Comparison of ENCODE assay signal across 14 cellular contexts in genomic region chr11:76686261-76687079, GRCh38. TPM values are rescaled to one million over a fixed set of nuclear protein-coding genes. Genes with fewer than 3 reads are reported as not detected.
DNase-seq lines count a peak whose midpoint lies in the region; ATAC-seq and TF ChIP-seq lines count a peak whose summit lies in the region.
"Had no signal": no experiment of that assay in that cellular context is flagged by ENCODE, and none has a peak within 500 bp of the region (broad histone marks: within the 10 kb centered on the region; RNA-seq: fewer than 3 reads in every experiment).

No MANE protein-coding gene starts in this region.

- no peaks in the 10 kb centered on the region for H3K9me3 ChIP-seq in effector memory CD4-positive, alpha-beta T cell (ENCODE audit: control insufficient read depth, low read length)
- H3K9me3 ChIP-seq: sigmoid colon had no signal

- H3K9me3 Mint-ChIP-seq in CD14-positive monocyte, result peaks cover 0 to 6% (median 2%) of the 10 kb centered on the region in 7 donors

- DNase-seq in CD14-positive monocyte (ENCODE audit: low spot score), result no peak
- DNase-seq in GM10248 (ENCODE audit: extremely low spot score), result peak; percentile 66
- peak; percentile 61 for DNase-seq in NOMO-1 treated with DMSO at 0.1 percent for 48 hours (lab: John Stamatoyannopoulos, UW; ENCODE audit: unreplicated experiment)
- no peak for DNase-seq in effector memory CD4-positive, alpha-beta T cell
- no peak for DNase-seq in GF-D8 (lab: John Stamatoyannopoulos, UW)
- DNase-seq: amniotic stem cell; Caco-2; effector CD4-positive, alpha-beta T cell; glutamatergic neuron; NCI-H82; sigmoid colon had no signal

- peak overlapping the region; percentile 4 for H3K4me3 ChIP-seq in effector memory CD4-positive, alpha-beta T cell (ENCODE audit: insufficient read depth, low read depth, low read length, poor library complexity, severe bottlenecking)
- H3K4me3 ChIP-seq: sigmoid colon had no signal

- H3K4me1 ChIP-seq in effector memory CD4-positive, alpha-beta T cell (ENCODE audit: control insufficient read depth, insufficient read depth, low read length, poor library complexity, severe bottlenecking), result no peaks in the 10 kb centered on the region
- H3K4me1 ChIP-seq: Caco-2, sigmoid colon had no signal

- CTCF ChIA-PET in GM10248 (lab: Yijun Ruan, JAX), result interaction anchor here (1.1 to 2.9 kb wide), 6 partner anchors 10 to 233 kb away, joined by 3 to 8 read pairs (median 4); no protein-coding TSS in a partner anchor

- intact Hi-C loops in CD14-positive monocyte (cut with micrococcal nuclease), result loop anchor here in 1 of 2 donors (10.0 kb wide), 1 partner anchor 482 kb away; the partner anchor contains the start of gene WNT11

- H3K27ac ChIP-seq in effector memory CD4-positive, alpha-beta T cell (ENCODE audit: insufficient read depth, low read length, poor library complexity, severe bottlenecking), result no peak overlapping the region
- H3K27ac ChIP-seq: sigmoid colon had no signal

- POLR2A ChIA-PET in GM10248 (lab: Yijun Ruan, JAX), result no interaction called here

- TF ChIP-seq CTCF in CD14-positive monocyte (IDR thresholded peaks at IDR 0.05) (no peak), GM10248 (IDR thresholded peaks at IDR 0.05; ENCODE audit: control extremely low read depth, extremely low read depth, low read depth, missing control alignments) (no peak)

- peaks cover 9 to 17% (median 15%) of the 10 kb centered on the region in 3 donors for H3K27me3 Mint-ChIP-seq in CD14-positive monocyte (ENCODE audit: low read depth in 3 of 3)

- H3K27me3 ChIP-seq in effector memory CD4-positive, alpha-beta T cell (replicated peaks; ENCODE audit: control insufficient read depth, insufficient read depth, low read length, poor library complexity, severe bottlenecking), result no peaks in the 10 kb centered on the region
- H3K27me3 ChIP-seq: sigmoid colon had no signal

- ATAC-seq in HG03460 (IDR thresholded peaks at IDR 0.05; ENCODE audit: unreplicated experiment) (no peak), GM21423 (IDR thresholded peaks at IDR 0.05; ENCODE audit: unreplicated experiment) (no peak), HG03442 (IDR thresholded peaks at IDR 0.05; ENCODE audit: unreplicated experiment) (no peak)

- H3K4me3 Mint-ChIP-seq in CD14-positive monocyte, result peak overlapping the region; percentile 76 to 91

- no peaks in the 10 kb centered on the region for H3K36me3 ChIP-seq in effector memory CD4-positive, alpha-beta T cell (ENCODE audit: control insufficient read depth, insufficient read depth, low read length)
- H3K36me3 ChIP-seq: sigmoid colon had no signal

- H3K36me3 Mint-ChIP-seq in CD14-positive monocyte, result no peaks in the 10 kb centered on the region

- peaks cover 43% of the 10 kb centered on the region for H3K4me1 Mint-ChIP-seq in CD14-positive monocyte

- peak overlapping the region; percentile 64 to 89 (median 87) for H3K27ac Mint-ChIP-seq in CD14-positive monocyte

RNA-seq across cellular contexts. Expression of gene LRRC32, which starts 15.9 kb away (rescaled TPM):
- not detected for polyA plus RNA-seq in CD14-positive monocyte

Comparison
In these comparisons a context has a peak if more than half of its experiments do, and no peak if none do; other contexts are left out.
1. DNase-seq: peak in GM10248 (single experiment) and NOMO-1 treated with DMSO at 0.1 percent for 48 hours (single experiment); none in CD14-positive monocyte (single experiment), effector memory CD4-positive, alpha-beta T cell (0 of 3) and GF-D8 (single experiment).